Comparison of ENCODE assay signal across 21 cellular contexts in the genomic region with DNA sequence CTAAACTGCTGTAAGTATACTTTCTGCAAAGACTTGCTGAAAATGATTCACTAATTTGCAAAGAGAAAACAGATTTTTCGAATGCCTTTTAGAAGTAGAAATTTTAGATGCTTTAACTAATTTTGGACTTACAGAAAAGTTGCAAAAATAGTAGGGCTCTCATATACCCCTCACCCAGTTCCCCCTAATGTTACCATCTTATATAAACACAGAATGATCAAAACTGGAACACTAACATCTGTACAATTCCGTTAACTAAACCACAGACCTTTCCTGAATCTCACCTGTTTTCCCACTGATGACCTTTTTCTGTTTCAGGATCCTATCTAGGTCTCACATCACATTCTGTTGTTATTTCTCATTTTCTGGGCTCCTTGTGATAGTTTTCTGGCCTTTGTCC. TPM values are rescaled to one million over a fixed set of nuclear protein-coding genes. Genes with fewer than 3 reads are reported as not detected.
DNase-seq lines count a peak whose midpoint lies in the region; ATAC-seq and TF ChIP-seq lines count a peak whose summit lies in the region.
"Had no signal": no experiment of that assay in that cellular context is flagged by ENCODE, and none has a peak within 500 bp of the region (broad histone marks: within the 10 kb centered on the region; RNA-seq: fewer than 3 reads in every experiment).

No MANE protein-coding gene starts in this region.

- peak overlapping the region; percentile 4; the same call in 1 of the 2 replicates for H3K27ac Mint-ChIP-seq in WTC11
- H3K27ac Mint-ChIP-seq: B cell; CD14-positive monocyte; CD4-positive, alpha-beta T cell; H9; HFFc6 had no signal

- no CpG with 5 or more reads among the region's 2 CpGs for WGBS in trophoblast cell (ENCODE audit: extremely low coverage, insufficient coverage, insufficient read length)

- H4K91ac ChIP-seq in trophoblast cell (ENCODE audit: low read depth, low read length) = no peak overlapping the region

- CTCF ChIA-PET in HEK293 (lab: Yijun Ruan, JAX) = interaction anchor here (0.9 kb wide), 1 partner anchor 13 kb away, joined by 3 read pairs; no protein-coding TSS in a partner anchor
- CTCF ChIA-PET in WTC11 (lab: Charles Lee) = no interaction called here
- CTCF ChIA-PET in PC-9 (lab: Charles Lee) = no interaction called here

- H3K27me3 ChIP-seq in BLaER1 (no peaks in the 10 kb centered on the region), trophoblast cell (ENCODE audit: insufficient read depth, low read length) (no peaks in the 10 kb centered on the region), PC-9 (ENCODE audit: insufficient read depth, low read depth) (no peaks in the 10 kb centered on the region)
- H3K27me3 ChIP-seq: BLaER1 treated with 17β-estradiol and CSF1 and Interleukin-3, amounts not matched to agents 10 nM and 100 nM had no signal

- intact Hi-C loops in PC-9 (cut with micrococcal nuclease; ENCODE audit: unreplicated experiment) = no loop called here

- no peaks in the 10 kb centered on the region for H3K79me1 ChIP-seq in trophoblast cell (ENCODE audit: low read length)

- no peak overlapping the region for H3K18ac ChIP-seq in trophoblast cell (ENCODE audit: low read length)

- H2AK5ac ChIP-seq in trophoblast cell (ENCODE audit: low read length) = no peak overlapping the region

- H3K9me3 Mint-ChIP-seq in WTC11 = no peaks in the 10 kb centered on the region
- H3K9me3 Mint-ChIP-seq: CD14-positive monocyte; CD4-positive, alpha-beta T cell; CD8-positive, alpha-beta memory T cell; H9; HFFc6 had no signal

- no peak overlapping the region for H2BK5ac ChIP-seq in trophoblast cell (ENCODE audit: low read depth, low read length, poor library complexity)

- peaks cover 100% of the 10 kb centered on the region for H4K20me1 ChIP-seq in BLaER1
- H4K20me1 ChIP-seq in PC-9 (ENCODE audit: insufficient read depth) = peaks cover 33% of the 10 kb centered on the region

- H2AFZ ChIP-seq in trophoblast cell (ENCODE audit: insufficient read depth, low read length, poor library complexity) (no peak overlapping the region), PC-9 (no peak overlapping the region)

- H3K36me3 ChIP-seq in BLaER1 (no peaks in the 10 kb centered on the region), HEK293 (ENCODE audit: control insufficient read depth in 2 of 2, insufficient read depth in 1 of 2, low read length in 2 of 2) (no peaks in the 10 kb centered on the region), trophoblast cell (ENCODE audit: control insufficient read depth in 1 of 2, insufficient read depth in 2 of 2, low read length in 2 of 2) (no peaks in the 10 kb centered on the region), PC-9 (ENCODE audit: low read depth) (no peaks in the 10 kb centered on the region)

- no peak overlapping the region for H3K9ac ChIP-seq in BLaER1
- no peak overlapping the region for H3K9ac ChIP-seq in trophoblast cell (ENCODE audit: low read length)
- H3K9ac ChIP-seq: BLaER1 treated with 17β-estradiol and CSF1 and Interleukin-3, amounts not matched to agents 10 nM and 100 nM had no signal

- H3K4me3 Mint-ChIP-seq in WTC11 = no peak overlapping the region
- H3K4me3 Mint-ChIP-seq: B cell; CD14-positive monocyte; CD4-positive, alpha-beta T cell; CD8-positive, alpha-beta memory T cell; H9; HFFc6 had no signal

- H3K4me1 Mint-ChIP-seq in WTC11 = peaks cover 43% of the 10 kb centered on the region

- no peak overlapping the region for H4K8ac ChIP-seq in trophoblast cell (ENCODE audit: low read depth, low read length)

- no peaks in the 10 kb centered on the region for H3F3A ChIP-seq in PC-9 (ENCODE audit: insufficient read depth, low read depth)

- peaks cover 6% of the 10 kb centered on the region for H3K79me2 ChIP-seq in trophoblast cell (ENCODE audit: control insufficient read depth, insufficient read depth, low read length, poor library complexity)
- H3K79me2 ChIP-seq in PC-9 (ENCODE audit: low read depth) = peaks cover 92% of the 10 kb centered on the region

- no peaks in the 10 kb centered on the region for H3K27me3 Mint-ChIP-seq in WTC11 (ENCODE audit: low read depth)
- H3K27me3 Mint-ChIP-seq: B cell; CD4-positive, alpha-beta T cell; CD8-positive, alpha-beta memory T cell had no signal

- no peak overlapping the region for H4K12ac ChIP-seq in trophoblast cell (ENCODE audit: low read depth, low read length)

- peaks cover 8% of the 10 kb centered on the region; the same call in 1 of the 2 replicates for H3K9me3 ChIP-seq in BLaER1
- H3K9me3 ChIP-seq in HEK293 (ENCODE audit: control insufficient read depth, insufficient read depth, low read depth, low read length) = no peaks in the 10 kb centered on the region
- H3K9me3 ChIP-seq in trophoblast cell (ENCODE audit: insufficient read depth, low read depth, low read length) = no peaks in the 10 kb centered on the region
- H3K9me3 ChIP-seq in PC-9 (ENCODE audit: insufficient read depth, low read depth) = no peaks in the 10 kb centered on the region

- no peak overlapping the region for H3K23ac ChIP-seq in trophoblast cell (ENCODE audit: low read length)

- no peak overlapping the region for H3K4me3 ChIP-seq in BLaER1
- no peak overlapping the region for H3K4me3 ChIP-seq in HEK293 (ENCODE audit: low read depth, low read length)
- H3K4me3 ChIP-seq in trophoblast cell (ENCODE audit: low read depth, low read length) = no peak overlapping the region
- no peak overlapping the region for H3K4me3 ChIP-seq in coronary artery
- no peak overlapping the region for H3K4me3 ChIP-seq in PC-9
- H3K4me3 ChIP-seq: BLaER1 treated with 17β-estradiol and CSF1 and Interleukin-3, amounts not matched to agents 10 nM and 100 nM had no signal

- H3K14ac ChIP-seq in trophoblast cell (ENCODE audit: low read length) = no peak overlapping the region

- no peak overlapping the region for H2BK12ac ChIP-seq in trophoblast cell (ENCODE audit: low read length)

- no peaks in the 10 kb centered on the region for H3K9me2 ChIP-seq in PC-9 (ENCODE audit: insufficient read depth)

- peak overlapping the region; percentile 6 for H3K4ac ChIP-seq in trophoblast cell (ENCODE audit: low read depth, low read length)

- H2BK120ac ChIP-seq in trophoblast cell (ENCODE audit: insufficient read depth, low read length, poor library complexity) = no peak overlapping the region

- H3K4me2 ChIP-seq in BLaER1 (0 out of 2 replicates have a peak overlapping the region, but pooled peaks have one; percentile 9), trophoblast cell (ENCODE audit: low read length) (no peak overlapping the region), PC-9 (no peak overlapping the region)
- H3K4me2 ChIP-seq: BLaER1 treated with 17β-estradiol and CSF1 and Interleukin-3, amounts not matched to agents 10 nM and 100 nM had no signal

- no peak for DNase-seq in WTC11 (ENCODE audit: low spot score)
- DNase-seq in trophoblast cell = peak in 1 of 2 donors; percentile 21
- no peak for DNase-seq in coronary artery (ENCODE audit: low spot score)
- no peak for DNase-seq in NCI-H82 treated with DMSO at 0.1 percent for 48 hours (lab: John Stamatoyannopoulos, UW; ENCODE audit: unreplicated experiment)
- DNase-seq in PC-9 = no peak
- DNase-seq: CD4-positive, alpha-beta T cell; CD8-positive, alpha-beta memory T cell; DMS 273 treated with DMSO at 0.1 percent for 48 hours; DMS79; EL; GDM1; H9; HFFc6 had no signal

- TF ChIP-seq CTCF in HEK293 (tag by site-specific recombination; IDR thresholded peaks at IDR 0.05) (no peak), WTC11 (IDR thresholded peaks at IDR 0.05) (no peak), coronary artery (IDR thresholded peaks at IDR 0.05) (no peak), PC-9 (conservative IDR thresholded peaks at IDR 0.05) (no peak)

- H3K4me1 ChIP-seq in BLaER1 = peaks cover 16% of the 10 kb centered on the region; the same call in 1 of the 2 replicates
- peaks cover 16% of the 10 kb centered on the region for H3K4me1 ChIP-seq in HEK293 (ENCODE audit: control insufficient read depth, insufficient read depth, low read length)
- H3K4me1 ChIP-seq in trophoblast cell (ENCODE audit: control insufficient read depth in 1 of 2, insufficient read depth in 2 of 2, low read length in 2 of 2) = no peaks in the 10 kb centered on the region
- no peaks in the 10 kb centered on the region for H3K4me1 ChIP-seq in PC-9 (replicated peaks; ENCODE audit: insufficient read depth)

- POLR2A ChIA-PET in HEK293 (lab: Yijun Ruan, JAX) (no interaction called here), WTC11 (lab: Charles Lee) (no interaction called here), PC-9 (lab: Charles Lee; ENCODE audit: unreplicated experiment) (no interaction called here)

- H3K36me3 Mint-ChIP-seq in WTC11 = no peaks in the 10 kb centered on the region

- BruUV-seq in PC-9 (replicated peaks; lab: Mats Ljungman, UMichigan) = no TSS peak

- H3K27ac ChIP-seq in BLaER1 (no peak overlapping the region), HEK293 (ENCODE audit: extremely low read depth, low read depth, low read length) (no peak overlapping the region), trophoblast cell (ENCODE audit: low read depth, low read length) (no peak overlapping the region), coronary artery (no peak overlapping the region), PC-9 (no peak overlapping the region)
- H3K27ac ChIP-seq: 22Rv1; BLaER1 treated with 17β-estradiol and CSF1 and Interleukin-3, amounts not matched to agents 10 nM and 100 nM had no signal

- ATAC-seq in WTC11 = no peak
- no peak for ATAC-seq in HG02938 (IDR thresholded peaks at IDR 0.05; ENCODE audit: unreplicated experiment)
- ATAC-seq: HCT116 had no signal

TF ChIP-seq in HEK293, 187 proteins besides CTCF, POLR2A, EP300 and RAD21:
- TF ChIP-seq YY2 (tag by site-specific recombination; IDR thresholded peaks at IDR 0.05) (no peak), ZNF529 (tag by site-specific recombination; IDR thresholded peaks at IDR 0.05; ENCODE audit: insufficient replicate concordance) (peak; percentile 99)
TF ChIP-seq in HEK293: peak in this region for 1.

TF ChIP-seq in WTC11, 78 proteins besides CTCF, POLR2A, EP300 and RAD21 (continues in another document):
- TF ChIP-seq GRHL2 (CRISPR knock-in tag; IDR thresholded peaks at IDR 0.05; ENCODE audit: insufficient replicate concordance, severe bottlenecking) (no peak), FOXJ3 (CRISPR knock-in tag; IDR thresholded peaks at IDR 0.05; ENCODE audit: borderline replicate concordance) (no peak)

RNA-seq across cellular contexts. Expression of a gene that starts 53.0 kb away (rescaled TPM):
- total RNA-seq in WTC11 (2021) (20.0 to 21.4 TPM (median 20.0 TPM) in 3 replicates), PC-9 (2021) (7.4 and 10.5 TPM in 2 replicates)
- polyA plus RNA-seq in trophoblast cell (2013) = 44.7 and 45.0 TPM in 2 replicates
